In genomic region chr15:40743921-40744809, GRCh38 we compare ENCODE assay signal across 1 cellular context.
TF ChIP-seq lines count a peak whose summit lies in the region.

No MANE protein-coding gene starts in this region.

TF ChIP-seq in A549, 52 proteins besides CTCF, POLR2A, EP300 and RAD21 (continued from another document):
- TF ChIP-seq ATOH8 (CRISPR knock-in tag; IDR thresholded peaks at IDR 0.05; ENCODE audit: low read depth) = no peak
- no peak for TF ChIP-seq TFCP2L1 (CRISPR knock-in tag; IDR thresholded peaks at IDR 0.05)
- no peak for TF ChIP-seq FOSB (CRISPR knock-in tag; IDR thresholded peaks at IDR 0.05)
- no peak for TF ChIP-seq REST (IDR thresholded peaks at IDR 0.05)
- peak in 1 of 2 experiments; percentile 70; a peak in 2 of 4 replicates for TF ChIP-seq CEBPB (IDR thresholded peaks at IDR 0.05)
- 0 out of 2 replicates have a peak, but pooled peaks have one; percentile 18 for TF ChIP-seq BHLHE40 (IDR thresholded peaks at IDR 0.05; ENCODE audit: low read depth, low read length)
- TF ChIP-seq SREBF2 (IDR thresholded peaks at IDR 0.05) = no peak
- no peak for TF ChIP-seq HEYL (CRISPR knock-in tag; IDR thresholded peaks at IDR 0.05)
- no peak for TF ChIP-seq ELK1 (IDR thresholded peaks at IDR 0.05; ENCODE audit: low read depth, low read length)
- no peak for TF ChIP-seq FOSL2 (IDR thresholded peaks at IDR 0.05)
- peak; percentile 58; the same call in 1 of the 2 replicates for TF ChIP-seq FOSL2 (CRISPR knock-in tag; IDR thresholded peaks at IDR 0.05)
- no peak for TF ChIP-seq ESRRA (IDR thresholded peaks at IDR 0.05; ENCODE audit: borderline replicate concordance, low read length)
- TF ChIP-seq HMGXB4 (CRISPR knock-in tag; IDR thresholded peaks at IDR 0.05; ENCODE audit: borderline replicate concordance) = no peak
- TF ChIP-seq BCL3 (IDR thresholded peaks at IDR 0.05) = no peak
